In the genomic region with DNA sequence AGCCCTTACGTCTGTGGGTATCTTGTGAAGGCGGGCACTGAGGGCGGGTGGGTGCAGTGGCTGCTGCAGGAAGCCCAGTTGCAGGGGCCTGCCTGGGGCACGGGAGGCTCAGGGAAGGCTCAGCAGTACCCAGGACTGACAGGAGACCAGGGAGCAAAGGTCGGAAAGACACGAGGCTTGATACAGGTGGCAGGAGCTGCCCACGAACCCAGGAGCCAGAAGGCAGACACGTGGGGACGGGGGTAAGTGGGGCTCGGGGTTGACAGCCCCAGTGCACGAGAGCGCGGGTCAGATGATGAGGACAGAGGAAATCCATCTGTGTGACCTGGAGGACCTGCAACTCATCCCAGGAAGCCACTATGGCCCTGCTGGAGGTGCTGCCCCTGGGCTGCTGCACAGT, we compare ENCODE assay signal across 23 cellular contexts. TPM values are rescaled to one million over a fixed set of nuclear protein-coding genes. Genes with fewer than 3 reads are reported as not detected.
A peak's percentile ranks its signal among the peaks of the same experiment; 100 is the strongest.
DNase-seq lines count a peak whose midpoint lies in the region; ATAC-seq, FAIRE-seq and TF ChIP-seq lines count a peak whose summit lies in the region.
"Had no signal": no experiment of that assay in that cellular context is flagged by ENCODE, and none has a peak within 500 bp of the region (broad histone marks: within the 10 kb centered on the region; RNA-seq: fewer than 3 reads in every experiment).

No MANE protein-coding gene starts in this region.

- H3K4me3 Mint-ChIP-seq in activated T-cell treated with anti-CD3 and anti-CD28 coated beads, Interleukin-2, amount 50 U/mL, for 24 hours = no peak overlapping the region
- no peak overlapping the region for H3K4me3 Mint-ChIP-seq in activated T-cell treated with anti-CD3 and anti-CD28 coated beads, Interleukin-2, amount 50 U/mL, for 72 hours
- H3K4me3 Mint-ChIP-seq: H9 had no signal

- no peaks in the 10 kb centered on the region for H3K27me3 ChIP-seq in right lobe of liver
- no peaks in the 10 kb centered on the region for H3K27me3 ChIP-seq in small intestine (ENCODE audit: control insufficient read depth in 2 of 2, insufficient read depth in 2 of 2, low read length in 2 of 2)
- H3K27me3 ChIP-seq: BE2C, MG63 had no signal

- no peak overlapping the region for H3K4me3 ChIP-seq in right lobe of liver
- H3K4me3 ChIP-seq in small intestine (ENCODE audit: low read depth in 1 of 2, low read length in 2 of 2) = no peak overlapping the region
- H3K4me3 ChIP-seq: GM23248, MG63 had no signal

- no peaks in the 10 kb centered on the region for H3K4me1 Mint-ChIP-seq in activated T-cell treated with anti-CD3 and anti-CD28 coated beads, Interleukin-2, amount 50 U/mL, for 24 hours (ENCODE audit: low read depth)
- no peaks in the 10 kb centered on the region for H3K4me1 Mint-ChIP-seq in activated T-cell treated with anti-CD3 and anti-CD28 coated beads, Interleukin-2, amount 50 U/mL, for 72 hours (ENCODE audit: low read depth)
- H3K4me1 Mint-ChIP-seq: H9 had no signal

- H3K36me3 ChIP-seq in right lobe of liver (peaks cover 0 to 25% (median 3%) of the 10 kb centered on the region in 4 donors), small intestine (ENCODE audit: control insufficient read depth in 2 of 2, insufficient read depth in 2 of 2, low read length in 2 of 2) (peaks cover 4 to 14% of the 10 kb centered on the region in 2 donors)

- H3K27me3 Mint-ChIP-seq in activated T-cell treated with anti-CD3 and anti-CD28 coated beads, Interleukin-2, amount 50 U/mL, for 24 hours = no peaks in the 10 kb centered on the region
- H3K27me3 Mint-ChIP-seq in activated T-cell treated with anti-CD3 and anti-CD28 coated beads, Interleukin-2, amount 50 U/mL, for 72 hours (ENCODE audit: low read depth) = no peaks in the 10 kb centered on the region

- no peak for TF ChIP-seq CTCF in right lobe of liver (IDR thresholded peaks at IDR 0.05)

- H3K4me1 ChIP-seq in right lobe of liver (peaks cover 0 to 29% (median 13%) of the 10 kb centered on the region in 4 donors), small intestine (ENCODE audit: control insufficient read depth in 2 of 2, insufficient read depth in 1 of 2, low read depth in 1 of 2, low read length in 1 of 2) (no peaks in the 10 kb centered on the region)
- H3K4me1 ChIP-seq: BE2C had no signal

- FAIRE-seq in HTR-8/SVneo (lab: Jason Lieb, UNC) (peak; percentile 9), small intestine (lab: Jason Lieb, UNC) (no peak)
- FAIRE-seq: GM18507 had no signal

- intact Hi-C loops in right lobe of liver (cut with DNase I) = no loop called here
- intact Hi-C loops in posterior vena cava (cut with DNase I) = no loop called here

- no peaks in the 10 kb centered on the region for H3K9me3 Mint-ChIP-seq in activated T-cell treated with anti-CD3 and anti-CD28 coated beads, Interleukin-2, amount 50 U/mL, for 24 hours
- no peaks in the 10 kb centered on the region for H3K9me3 Mint-ChIP-seq in activated T-cell treated with anti-CD3 and anti-CD28 coated beads, Interleukin-2, amount 50 U/mL, for 72 hours
- H3K9me3 Mint-ChIP-seq: H9 had no signal

- no peak for ATAC-seq in activated T-cell treated with anti-CD3 and anti-CD28 coated beads, Interleukin-2, amount 50 U/mL, for 72 hours (replicated peaks in 1 of 2)
- peak; percentile 63 to 73 (median 66) for ATAC-seq in right lobe of liver

- WGBS in right lobe of liver (ENCODE audit: insufficient coverage, low coverage, low lambda C conversion rate, missing lambda C conversion rate) = 0% methylated on average over 1 of the region's 13 CpGs
- 51 to 83% (median 69%) methylated on average over 13 of the region's 13 CpGs for WGBS in small intestine, 3 donors

- H3K27ac ChIP-seq in right lobe of liver = no peak overlapping the region
- H3K27ac ChIP-seq in small intestine (ENCODE audit: low read depth in 1 of 2, low read length in 1 of 2) = no peak overlapping the region
- H3K27ac ChIP-seq: GM23248 had no signal

- peaks cover 92% of the 10 kb centered on the region for H3K36me3 Mint-ChIP-seq in activated T-cell treated with anti-CD3 and anti-CD28 coated beads, Interleukin-2, amount 50 U/mL, for 24 hours (ENCODE audit: low read depth)
- H3K36me3 Mint-ChIP-seq in activated T-cell treated with anti-CD3 and anti-CD28 coated beads, Interleukin-2, amount 50 U/mL, for 72 hours (ENCODE audit: insufficient read depth in 2 of 2) = peaks cover 0 to 4% of the 10 kb centered on the region in 2 donors

- DNase-seq in activated T-cell treated with anti-CD3 and anti-CD28 coated beads, Interleukin-2, amount 50 U/mL, for 24 hours = no peak
- DNase-seq in activated T-cell treated with anti-CD3 and anti-CD28 coated beads, Interleukin-2, amount 50 U/mL, for 72 hours = no peak
- DNase-seq in HTR-8/SVneo (ENCODE audit: insufficient read length, low spot score) = no peak
- DNase-seq in right lobe of liver = peak; percentile 42 to 72 (median 67)
- peak; percentile 34 for DNase-seq in small intestine
- no peak for DNase-seq in D341Med (ENCODE audit: low spot score)
- DNase-seq in posterior vena cava (ENCODE audit: low spot score) = no peak
- DNase-seq: 8988T, ACHN, BE2C, Calu3, DMS153, DND-41, GM23248, H9, KBM-7, MG63, NCI-H2029, NCI-H446, NCI-H524 treated with DMSO at 0.1 percent for 48 hours, NCI-H774, SHP77 had no signal

- H3K27ac Mint-ChIP-seq in activated T-cell treated with anti-CD3 and anti-CD28 coated beads, Interleukin-2, amount 50 U/mL, for 24 hours = peak overlapping the region; percentile 22
- H3K27ac Mint-ChIP-seq in activated T-cell treated with anti-CD3 and anti-CD28 coated beads, Interleukin-2, amount 50 U/mL, for 72 hours = no peak overlapping the region

- TF ChIP-seq POLR2A in right lobe of liver (IDR thresholded peaks at IDR 0.05) = no peak

- H3K9me3 ChIP-seq in right lobe of liver (no peaks in the 10 kb centered on the region), small intestine (ENCODE audit: control insufficient read depth, low read depth) (no peaks in the 10 kb centered on the region)
- H3K9me3 ChIP-seq: BE2C, MG63 had no signal

RNA-seq across cellular contexts. Expression of gene ELAVL1, which starts 25.3 kb away (rescaled TPM):
- total RNA-seq in activated T-cell treated with anti-CD3 and anti-CD28 coated beads, Interleukin-2, amount 50 U/mL, for 72 hours = 100 to 1,000 TPM in 1 of 2 donors, 10 to 100 TPM in 1; 90.5 to 115 TPM
- total RNA-seq in right lobe of liver (10 to 100 TPM; 25.3 to 33.6 (median 30.3) TPM), posterior vena cava (10 to 100 TPM; 49.9 to 50.7 TPM)
- polyA plus RNA-seq in small intestine = 10 to 100 TPM; 14.6 to 34.4 (median 18.3) TPM

RNA-seq across cellular contexts. Expression of gene TIMM44, which starts 36.7 kb away (rescaled TPM):
- 100 to 1,000 TPM in 1 of 2 donors, 10 to 100 TPM in 1; 91.2 to 112 TPM for total RNA-seq in activated T-cell treated with anti-CD3 and anti-CD28 coated beads, Interleukin-2, amount 50 U/mL, for 72 hours
- total RNA-seq in right lobe of liver (10 to 100 TPM; 26.1 to 41.7 (median 36.9) TPM), posterior vena cava (10 to 100 TPM; 37.2 to 47.8 TPM)
- polyA plus RNA-seq in small intestine = 10 to 100 TPM; 65.1 to 81.4 (median 72.6) TPM

RNA-seq across cellular contexts. Expression of gene CTXN1, which starts 54.2 kb away (rescaled TPM):
- under 1 TPM; 0.50 to 0.63 TPM for total RNA-seq in activated T-cell treated with anti-CD3 and anti-CD28 coated beads, Interleukin-2, amount 50 U/mL, for 72 hours
- total RNA-seq in right lobe of liver (under 1 TPM in 2 of 6 experiments, not detected in 4; 0.18 to 0.49 TPM), posterior vena cava (10 to 100 TPM in 1 of 2 donors, 1 to 10 TPM in 1; 5.9 to 11.7 TPM)
- polyA plus RNA-seq in small intestine = 1 to 10 TPM in 1 of 3 donors, not detected in 2; 1.1 TPM

Comparison
In these comparisons a context has a peak if more than half of its experiments do, and no peak if none do; other contexts are left out.
1. DNase-seq: peak in right lobe of liver (3 of 3) and small intestine (single experiment); none in activated T-cell treated with anti-CD3 and anti-CD28 coated beads, Interleukin-2, amount 50 U/mL, for 24 hours (single experiment), activated T-cell treated with anti-CD3 and anti-CD28 coated beads, Interleukin-2, amount 50 U/mL, for 72 hours (0 of 2), HTR-8/SVneo (single experiment), D341Med (single experiment) and posterior vena cava (single experiment).
2. ATAC-seq: peak in right lobe of liver (4 of 4); none in activated T-cell treated with anti-CD3 and anti-CD28 coated beads, Interleukin-2, amount 50 U/mL, for 72 hours (0 of 2).
3. RNA of gene CTXN1, which starts 54.2 kb away (total RNA-seq): 5.9 to 11.7 TPM in posterior vena cava; 0.50 to 0.63 TPM in activated T-cell treated with anti-CD3 and anti-CD28 coated beads, Interleukin-2, amount 50 U/mL, for 72 hours and 0.18 to 0.49 TPM in right lobe of liver; every median in the first group is over 4 times any median in the second.